In genomic region chr4:141538001-141538400, GRCh38 we compare ENCODE assay signal across 24 cellular contexts.
DNase-seq lines count a peak whose midpoint lies in the region; ATAC-seq, FAIRE-seq and TF ChIP-seq lines count a peak whose summit lies in the region.
"Had no signal": no experiment of that assay in that cellular context is flagged by ENCODE, and none has a peak within 500 bp of the region (broad histone marks: within the 10 kb centered on the region; RNA-seq: fewer than 3 reads in every experiment).

No MANE protein-coding gene starts in this region.

- FAIRE-seq in D721Med (lab: Jason Lieb, UNC): peak; percentile 66
- FAIRE-seq: GM12892, GM18507 had no signal

- TF ChIP-seq CTCF in D721Med (IDR thresholded peaks at IDR 0.05; ENCODE audit: insufficient read depth, missing control alignments) (no peak), heart left ventricle (IDR thresholded peaks at IDR 0.05) (no peak)

- H3K4me3 Mint-ChIP-seq in T-helper 1 cell treated with Interleukin-12 subunit alpha and Interleukin-12 subunit beta and Interleukin-4 antibody, amounts not matched to agents 30 μg/mL and 1 μg/mL, for 36 hours: no peak overlapping the region
- H3K4me3 Mint-ChIP-seq: B cell; CD4-positive, alpha-beta T cell; CD8-positive, alpha-beta T cell had no signal

- intact Hi-C loops in heart left ventricle (cut with DNase I): no loop called here

- H3K4me1 Mint-ChIP-seq in T-helper 1 cell treated with Interleukin-12 subunit alpha and Interleukin-12 subunit beta and Interleukin-4 antibody, amounts not matched to agents 30 μg/mL and 1 μg/mL, for 36 hours (ENCODE audit: low read depth): no peaks in the 10 kb centered on the region
- H3K4me1 Mint-ChIP-seq: B cell had no signal

- peaks cover 0 to 6% (median 0%) of the 10 kb centered on the region in 12 donors for H3K4me1 ChIP-seq in heart left ventricle
- H3K4me1 ChIP-seq: BLaER1 treated with 17β-estradiol and CSF1 and Interleukin-3, amounts not matched to agents 10 nM and 100 nM; Caco-2 had no signal

- no peaks in the 10 kb centered on the region for H3K36me3 ChIP-seq in heart left ventricle
- H3K36me3 ChIP-seq: BLaER1 treated with 17β-estradiol and CSF1 and Interleukin-3, amounts not matched to agents 10 nM and 100 nM had no signal

- H3K4me3 ChIP-seq in heart left ventricle: no peak overlapping the region
- H3K4me3 ChIP-seq: BLaER1 treated with 17β-estradiol and CSF1 and Interleukin-3, amounts not matched to agents 10 nM and 100 nM; GM12878 had no signal

- peaks cover 0 to 38% (median 11%) of the 10 kb centered on the region in 12 donors for H3K9me3 ChIP-seq in heart left ventricle

- DNase-seq in T-helper 1 cell (no peak), D721Med (ENCODE audit: insufficient read length, low spot score) (no peak), NCI-H345 treated with DMSO at 0.1 percent for 48 hours (lab: John Stamatoyannopoulos, UW; ENCODE audit: unreplicated experiment) (no peak), heart left ventricle (no peak)
- DNase-seq: AML-193; Caco-2; Calu3; CD4-positive, alpha-beta T cell; CD8-positive, alpha-beta T cell; DMS 273 treated with DMSO at 0.1 percent for 48 hours; DMS153; DMS53; DMS79; DND-41; EL; GDM1 had no signal

- whole genome bisulfite sequencing in heart left ventricle, 4 donors: 93 to 100% (median 97%) methylated on average over 1 of the region's 1 CpG

- H3K27ac ChIP-seq in heart left ventricle: no peak overlapping the region
- H3K27ac ChIP-seq: 22Rv1; BLaER1 treated with 17β-estradiol and CSF1 and Interleukin-3, amounts not matched to agents 10 nM and 100 nM; C4-2B had no signal

- peaks cover 19% of the 10 kb centered on the region for H3K9me3 Mint-ChIP-seq in T-helper 1 cell treated with Interleukin-12 subunit alpha and Interleukin-12 subunit beta and Interleukin-4 antibody, amounts not matched to agents 30 μg/mL and 1 μg/mL, for 36 hours

- no peaks in the 10 kb centered on the region for H3K36me3 Mint-ChIP-seq in T-helper 1 cell treated with Interleukin-12 subunit alpha and Interleukin-12 subunit beta and Interleukin-4 antibody, amounts not matched to agents 30 μg/mL and 1 μg/mL, for 36 hours (ENCODE audit: low read depth)
- H3K36me3 Mint-ChIP-seq: CD8-positive, alpha-beta T cell had no signal

- no peaks in the 10 kb centered on the region for H3K27me3 ChIP-seq in heart left ventricle
- H3K27me3 ChIP-seq: BLaER1 treated with 17β-estradiol and CSF1 and Interleukin-3, amounts not matched to agents 10 nM and 100 nM had no signal

- H3K27ac Mint-ChIP-seq in T-helper 1 cell treated with Interleukin-12 subunit alpha and Interleukin-12 subunit beta and Interleukin-4 antibody, amounts not matched to agents 30 μg/mL and 1 μg/mL, for 36 hours: peak overlapping the region; percentile 29
- H3K27ac Mint-ChIP-seq: B cell; CD4-positive, alpha-beta T cell; CD8-positive, alpha-beta T cell had no signal

- no peak for ATAC-seq in heart left ventricle
- ATAC-seq: CD8-positive, alpha-beta T cell; GM12878 had no signal

- no peak for TF ChIP-seq POLR2A in heart left ventricle (IDR thresholded peaks at IDR 0.05)

- H3K27me3 Mint-ChIP-seq in T-helper 1 cell treated with Interleukin-12 subunit alpha and Interleukin-12 subunit beta and Interleukin-4 antibody, amounts not matched to agents 30 μg/mL and 1 μg/mL, for 36 hours (ENCODE audit: low read depth): no peaks in the 10 kb centered on the region
- H3K27me3 Mint-ChIP-seq: B cell; CD4-positive, alpha-beta T cell had no signal
